Comparison of ENCODE assay signal across 8 cellular contexts in the genomic region with DNA sequence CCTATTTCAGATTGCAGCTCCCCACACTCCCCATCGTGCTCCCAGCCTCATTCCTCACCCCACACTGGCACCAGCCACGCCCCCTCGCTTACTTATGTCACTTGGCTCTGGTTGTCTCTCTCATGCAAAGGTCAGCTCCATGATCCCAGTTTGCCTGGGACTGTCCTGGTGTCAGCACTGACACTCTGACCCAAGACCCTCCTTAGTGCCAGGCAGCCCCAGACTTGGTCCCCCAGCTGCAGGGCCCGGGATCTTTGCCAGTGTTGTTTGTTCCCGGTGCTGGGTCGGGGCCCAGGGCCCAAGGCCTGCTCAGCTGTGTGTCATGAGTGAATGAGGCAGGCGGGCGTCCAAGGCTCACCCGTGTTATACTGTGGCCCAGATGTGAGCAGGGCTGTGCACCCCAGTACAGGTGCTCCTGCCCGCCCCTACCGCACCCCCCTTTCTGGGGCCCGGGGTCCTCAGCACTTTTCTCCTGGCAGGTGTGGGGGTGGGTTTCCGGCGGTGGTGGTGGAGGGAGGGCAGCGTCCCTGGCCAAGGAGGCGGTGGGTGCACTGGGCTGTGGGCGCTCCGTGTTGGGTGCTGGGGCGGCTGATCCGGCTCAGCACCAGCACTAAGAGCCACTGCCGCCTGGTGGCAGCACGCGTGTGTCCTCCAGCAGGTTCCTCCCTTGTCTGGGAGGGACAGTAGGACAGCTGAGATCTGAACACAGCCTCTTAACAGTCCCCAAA. TPM values are rescaled to one million over a fixed set of nuclear protein-coding genes. Genes with fewer than 3 reads are reported as not detected.
A peak's percentile ranks its signal among the peaks of the same experiment; 100 is the strongest.
DNase-seq lines count a peak whose midpoint lies in the region; ATAC-seq and TF ChIP-seq lines count a peak whose summit lies in the region.

No MANE protein-coding gene starts in this region.

- intact Hi-C loops in right lobe of liver (cut with DNase I) = loop anchor here in 1 of 2 donors (10.0 kb wide), 1 partner anchor 58 kb away; no protein-coding TSS in a partner anchor

- H3K4me3 Mint-ChIP-seq in CD8-positive, alpha-beta memory T cell = peak overlapping the region in 1 of 7 donors; percentile 73
- H3K4me3 Mint-ChIP-seq in chondrocyte (ENCODE audit: unreplicated experiment) = no peak overlapping the region

- ATAC-seq in right lobe of liver (peak; percentile 88 to 95 (median 94)), HG03095 (IDR thresholded peaks at IDR 0.05; ENCODE audit: unreplicated experiment) (no peak), HG02970 (IDR thresholded peaks at IDR 0.05; ENCODE audit: low FRiP score, unreplicated experiment) (no peak)

- TF ChIP-seq POLR2A in right lobe of liver (IDR thresholded peaks at IDR 0.05) = no peak

- H3K36me3 Mint-ChIP-seq in CD8-positive, alpha-beta memory T cell = peaks cover 0 to 12% (median 0%) of the 10 kb centered on the region in 3 donors
- peaks cover 3% of the 10 kb centered on the region for H3K36me3 Mint-ChIP-seq in chondrocyte (ENCODE audit: low read depth)

- no peaks in the 10 kb centered on the region for H3K4me1 ChIP-seq in CD8-positive, alpha-beta memory T cell (ENCODE audit: insufficient read depth, low read length)
- H3K4me1 ChIP-seq in right lobe of liver = no peaks in the 10 kb centered on the region

- DNase-seq in CD8-positive, alpha-beta memory T cell = peak; percentile 44 to 80 (median 50)
- peak; percentile 48 for DNase-seq in KBM-7
- peak; percentile 37 to 60 (median 44) for DNase-seq in activated CD4-positive, CD25-positive, alpha-beta regulatory T cell (lab: John Stamatoyannopoulos, UW)
- DNase-seq in chondrocyte (ENCODE audit: low spot score) = peak; percentile 85
- peak; percentile 66 to 81 (median 81) for DNase-seq in right lobe of liver
- DNase-seq in stimulated activated CD8-positive, alpha-beta memory T cell treated with anti-CD3 and anti-CD28 coated beads, Interleukin-12 subunit alpha, Interleukin-12 subunit beta, amount 100 ng/mL, for 4 hours (ENCODE audit: low read depth) = peak; percentile 61

- H3K4me1 Mint-ChIP-seq in CD8-positive, alpha-beta memory T cell = peaks cover 3 to 6% (median 6%) of the 10 kb centered on the region in 3 donors
- no peaks in the 10 kb centered on the region for H3K4me1 Mint-ChIP-seq in chondrocyte (ENCODE audit: low read depth)

- peaks cover 3 to 8% (median 7%) of the 10 kb centered on the region in 5 donors for H3K9me3 Mint-ChIP-seq in CD8-positive, alpha-beta memory T cell
- peaks cover 11% of the 10 kb centered on the region for H3K9me3 Mint-ChIP-seq in chondrocyte (ENCODE audit: low read depth)

- CTCF ChIA-PET in CD8-positive, alpha-beta memory T cell (lab: Charles Lee) = interaction anchor here (0.7 to 5.4 kb wide), 19 partner anchors 10 to 231 kb away, joined by 3 to 49 read pairs (median 4); a partner anchor contains a TSS

- no peaks in the 10 kb centered on the region for H3K27me3 ChIP-seq in CD8-positive, alpha-beta memory T cell (ENCODE audit: insufficient read depth, low read length, poor library complexity, severe bottlenecking)
- no peaks in the 10 kb centered on the region for H3K27me3 ChIP-seq in right lobe of liver

- 13% methylated on average over 9 of the region's 23 CpGs for WGBS in right lobe of liver (ENCODE audit: insufficient coverage, low coverage, low lambda C conversion rate, missing lambda C conversion rate)

- POLR2A ChIA-PET in CD8-positive, alpha-beta memory T cell (lab: Charles Lee) = no interaction called here

- H3K9me3 ChIP-seq in CD8-positive, alpha-beta memory T cell (ENCODE audit: low read length) = no peaks in the 10 kb centered on the region
- no peaks in the 10 kb centered on the region for H3K9me3 ChIP-seq in right lobe of liver

- TF ChIP-seq CTCF in chondrocyte (IDR thresholded peaks at IDR 0.05) (peak; percentile 80), right lobe of liver (IDR thresholded peaks at IDR 0.05) (peak; percentile 71 to 84 (median 80))

- no peaks in the 10 kb centered on the region for H3K36me3 ChIP-seq in CD8-positive, alpha-beta memory T cell (ENCODE audit: insufficient read depth, low read length)
- no peaks in the 10 kb centered on the region for H3K36me3 ChIP-seq in right lobe of liver

- H3K27me3 Mint-ChIP-seq in CD8-positive, alpha-beta memory T cell = peaks cover 6 to 7% of the 10 kb centered on the region in 2 donors
- H3K27me3 Mint-ChIP-seq in chondrocyte (ENCODE audit: low read depth) = peaks cover 1% of the 10 kb centered on the region

- in situ Hi-C loops in KBM-7 (cut with MboI; ENCODE audit: low pct_unique_long_range_greater_than_20kb, low sequenced_read_pairs) = no loop called here

- H3K27ac ChIP-seq in CD8-positive, alpha-beta memory T cell (ENCODE audit: low read depth, low read length) = no peak overlapping the region
- H3K27ac ChIP-seq in right lobe of liver = no peak overlapping the region

- no peak overlapping the region for H3K4me3 ChIP-seq in CD8-positive, alpha-beta memory T cell (ENCODE audit: low read length)
- no peak overlapping the region for H3K4me3 ChIP-seq in right lobe of liver

- H3K27ac Mint-ChIP-seq in CD8-positive, alpha-beta memory T cell = peak overlapping the region in 3 of 8 donors; percentile 43 to 63 (median 47)
- no peak overlapping the region for H3K27ac Mint-ChIP-seq in chondrocyte (ENCODE audit: unreplicated experiment)

RNA-seq across cellular contexts. Expression of a gene that starts 19.5 kb away (rescaled TPM):
- total RNA-seq in CD8-positive, alpha-beta memory T cell = under 1 TPM; 0.20 to 0.29 TPM
- polyA plus RNA-seq in CD8-positive, alpha-beta memory T cell = not detected
- total RNA-seq in chondrocyte = 0.17 to 0.23 TPM in 2 of 3 replicates, not detected in the other
- total RNA-seq in right lobe of liver = not detected

RNA-seq across cellular contexts. Expression of a gene that starts 32.5 kb away (rescaled TPM):
- total RNA-seq in CD8-positive, alpha-beta memory T cell = 100 to 1,000 TPM; 202 to 227 TPM
- polyA plus RNA-seq in CD8-positive, alpha-beta memory T cell = 39.3 TPM
- total RNA-seq in chondrocyte (12.0 to 18.2 TPM (median 16.8 TPM) in 3 replicates), right lobe of liver (10 to 100 TPM; 26.7 to 64.4 (median 32.8) TPM)

Comparison
In these comparisons a context has a peak if more than half of its experiments do, and no peak if none do; other contexts are left out.
1. ATAC-seq: peak in right lobe of liver (4 of 4); none in HG03095 (single experiment) and HG02970 (single experiment).
2. Peak in every context shown above with its lines, with median percentiles within 50 percentile points of each other: DNase-seq.